Comparison of ENCODE assay signal across 6 cellular contexts in the genomic region with DNA sequence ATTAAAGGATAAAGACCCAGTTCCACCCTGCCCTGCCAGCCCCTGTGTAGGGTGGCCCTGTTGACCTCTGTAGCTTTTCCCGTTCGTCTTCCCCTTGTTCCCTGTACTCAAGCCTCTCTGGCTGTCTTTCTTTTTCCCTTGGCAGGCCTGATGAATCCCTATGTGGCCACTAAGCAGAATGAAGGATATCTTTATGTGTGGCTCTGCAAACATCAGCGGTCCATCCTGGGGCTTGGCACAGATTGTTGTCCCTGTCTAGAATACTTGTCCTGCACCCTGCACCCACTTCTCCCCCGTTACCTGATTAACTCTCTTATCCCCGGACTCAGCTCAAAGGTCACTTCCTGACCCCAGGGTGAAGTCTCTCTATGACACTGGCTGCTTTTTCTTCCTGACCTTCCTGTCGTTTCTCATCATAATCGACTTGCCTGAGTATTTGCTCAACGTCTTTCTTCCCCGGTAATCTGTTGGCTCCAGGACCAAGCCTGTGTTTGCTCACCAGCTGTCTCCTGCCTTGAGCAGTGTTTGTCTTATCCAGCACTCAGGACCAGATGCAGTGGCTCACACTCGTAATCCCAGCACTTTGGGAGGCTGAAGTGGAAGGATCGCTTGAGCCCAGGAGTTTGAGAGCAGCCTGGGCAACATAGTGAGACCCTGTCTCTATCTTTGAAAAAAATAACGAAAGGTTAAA. TPM values are rescaled to one million over a fixed set of nuclear protein-coding genes. Genes with fewer than 3 reads are reported as not detected.
"Had no signal": no experiment of that assay in that cellular context is flagged by ENCODE, and none has a peak within 500 bp of the region (broad histone marks: within the 10 kb centered on the region; RNA-seq: fewer than 3 reads in every experiment).

No MANE protein-coding gene starts in this region.

RNA-seq across cellular contexts. Expression of gene RSPH10B2, which starts 9.3 kb away (rescaled TPM):
- total RNA-seq: hepatocyte, kidney epithelial cell, left ventricle myocardium inferior had no signal
- polyA plus RNA-seq: hepatocyte; naive thymus-derived CD4-positive, alpha-beta T cell; smooth muscle cell; urinary bladder had no signal
